In the genomic region with DNA sequence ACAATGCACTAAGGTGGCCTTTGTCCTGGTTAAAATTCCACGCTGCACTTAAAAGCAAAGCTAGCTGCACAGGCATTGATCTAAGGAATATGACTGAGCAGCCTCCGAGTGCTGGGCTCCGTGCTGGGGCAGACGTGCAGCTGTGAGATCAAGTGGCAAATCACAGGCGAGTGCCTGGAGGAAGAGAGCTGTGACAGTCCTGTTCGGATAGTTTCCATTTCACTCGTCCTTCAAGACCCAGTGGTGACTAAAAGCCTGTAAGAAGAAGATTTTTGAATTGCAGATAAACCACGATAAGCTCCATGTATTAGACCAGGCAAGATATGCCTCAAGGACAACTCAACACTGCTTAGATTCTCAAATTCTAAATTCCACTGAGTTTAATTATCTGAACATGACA, we compare ENCODE assay signal across 16 cellular contexts.
"Had no signal": no experiment of that assay in that cellular context is flagged by ENCODE, and none has a peak within 500 bp of the region (broad histone marks: within the 10 kb centered on the region; RNA-seq: fewer than 3 reads in every experiment).

No MANE protein-coding gene starts in this region.

- H3K4me1 ChIP-seq: pancreas had no signal

- H2AFZ ChIP-seq: hepatocyte had no signal

- H3K36me3 ChIP-seq: esophagus muscularis mucosa, pancreas, tibial nerve had no signal

- H3K79me2 ChIP-seq: hepatocyte had no signal

- ATAC-seq: activated CD8-positive, alpha-beta T cell treated with anti-CD3 and anti-CD28 coated beads, Interleukin-2, amount 10 ng/mL, durations not matched to agents 7 days and 5 days; activated T-cell treated with anti-CD3 and anti-CD28 coated beads, Interleukin-2, amount 50 U/mL, for 72 hours; stimulated activated naive B cell treated with anti-CD40 and anti-IgM and Interleukin-4, amounts not matched to agents 10 μg/mL and 1 μg/mL and 100 μg/mL, for 72 hours had no signal

- H3K4me3 ChIP-seq: esophagus muscularis mucosa, hepatocyte, pancreas, tibial nerve had no signal

- H3K27ac ChIP-seq: esophagus muscularis mucosa, hepatocyte, pancreas, tibial nerve had no signal

- FAIRE-seq: colon, pancreas had no signal

- DNase-seq: activated B cell treated with CpG ODN at 0.5 μM for 24 hours; activated CD4-positive, alpha-beta T cell treated with anti-CD3 and anti-CD28 coated beads, Interleukin-2, amount 10 ng/mL, durations not matched to agents 24 days and 14 days; activated CD8-positive, alpha-beta memory T cell treated with anti-CD3 and anti-CD28 coated beads, Interleukin-2, amount 50 U/mL, for 4 hours; activated CD8-positive, alpha-beta T cell treated with anti-CD3 and anti-CD28 coated beads, Interleukin-2, amount 10 ng/mL, durations not matched to agents 7 days and 5 days; activated gamma-delta T cell; activated T-cell treated with anti-CD3 and anti-CD28 coated beads, Interleukin-2, amount 50 U/mL, for 72 hours; amniotic stem cell; kidney glomerular epithelial cell; pancreas; stimulated activated CD4-positive, alpha-beta T cell treated with anti-CD3 and anti-CD28 coated beads, Interleukin-2, amount 100 ng/mL, for 48 hours; stimulated activated naive B cell treated with anti-CD40 and anti-IgM and Interleukin-4, amounts not matched to agents 10 μg/mL and 1 μg/mL and 100 μg/mL, for 72 hours; substantia nigra had no signal

- H3K9me3 ChIP-seq: esophagus muscularis mucosa, pancreas, tibial nerve had no signal

- H3K4me2 ChIP-seq: hepatocyte had no signal

- H3K27me3 ChIP-seq: esophagus muscularis mucosa, pancreas, tibial nerve had no signal
